ENCODE assay signal across 11 cellular contexts in the genomic region with DNA sequence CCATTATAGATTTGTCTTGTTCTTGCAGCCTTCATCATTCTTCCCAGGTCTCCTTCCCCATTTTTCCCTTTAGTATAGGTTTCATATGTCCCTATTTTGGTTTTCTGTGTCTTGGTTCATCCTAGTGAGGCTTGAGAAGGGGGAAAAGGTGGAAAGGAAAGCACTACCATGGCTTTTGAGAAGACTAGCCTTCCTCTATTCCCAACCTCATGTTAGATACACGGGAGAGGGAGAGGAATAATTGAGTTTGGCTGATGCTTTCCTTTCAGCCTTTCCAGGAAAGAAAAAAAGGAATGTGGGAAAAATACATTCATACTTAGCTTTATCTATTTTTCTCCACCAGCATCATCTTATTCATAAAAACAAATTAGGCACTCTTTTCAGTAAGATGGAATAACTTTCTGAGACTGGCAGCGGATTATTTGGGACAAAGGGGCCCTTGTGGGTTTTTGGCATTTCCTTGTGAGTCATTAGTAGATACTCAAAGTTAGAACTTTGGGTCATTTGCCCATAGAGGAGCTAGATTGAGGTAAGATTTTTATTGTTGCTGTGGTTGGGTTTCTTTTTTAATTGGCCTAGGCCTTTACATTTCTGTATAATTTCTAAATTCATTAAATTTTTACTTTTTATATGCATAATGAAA. TPM values are rescaled to one million over a fixed set of nuclear protein-coding genes. Genes with fewer than 3 reads are reported as not detected.
DNase-seq lines count a peak whose midpoint lies in the region; ATAC-seq and TF ChIP-seq lines count a peak whose summit lies in the region.
"Had no signal": no experiment of that assay in that cellular context is flagged by ENCODE, and none has a peak within 500 bp of the region (broad histone marks: within the 10 kb centered on the region; RNA-seq: fewer than 3 reads in every experiment).

No MANE protein-coding gene starts in this region.

- ATAC-seq in memory B cell (ENCODE audit: low read depth) (no peak), HG03439 (IDR thresholded peaks at IDR 0.05; ENCODE audit: unreplicated experiment) (no peak), HG03139 (IDR thresholded peaks at IDR 0.05; ENCODE audit: unreplicated experiment) (no peak), GM18498 (IDR thresholded peaks at IDR 0.05; ENCODE audit: unreplicated experiment) (no peak)
- ATAC-seq: heart left ventricle had no signal

- H3K9me3 Mint-ChIP-seq in memory B cell: no peaks in the 10 kb centered on the region
- H3K9me3 Mint-ChIP-seq: activated naive CD4-positive, alpha-beta T cell treated with anti-CD3 and anti-CD28 coated beads, Interleukin-2, amount 10 ng/mL, durations not matched to agents 7 days and 5 days had no signal

- H3K36me3 ChIP-seq in prostate gland: no peaks in the 10 kb centered on the region

- H3K36me3 Mint-ChIP-seq in memory B cell: peaks cover 22% of the 10 kb centered on the region

- DNase-seq in AG20443 (ENCODE audit: low spot score) (peak; percentile 64), LHCN-M2 (ENCODE audit: low read depth) (peak; percentile 73), astrocyte of the hippocampus (ENCODE audit: low read depth, low spot score) (peak; percentile 75), memory B cell (ENCODE audit: low spot score in 2 of 2) (no peak), prostate gland (ENCODE audit: low spot score) (no peak)
- DNase-seq: activated naive CD4-positive, alpha-beta T cell treated with anti-CD3 and anti-CD28 coated beads, Interleukin-2, amount 10 ng/mL, durations not matched to agents 7 days and 5 days; heart left ventricle; NCI-H1694 treated with DMSO at 0.1 percent for 48 hours had no signal

- WGBS in prostate gland: 29% methylated on average over 2 of the region's 2 CpGs

- H3K4me3 Mint-ChIP-seq in memory B cell: no peak overlapping the region
- H3K4me3 Mint-ChIP-seq: activated naive CD4-positive, alpha-beta T cell treated with anti-CD3 and anti-CD28 coated beads, Interleukin-2, amount 10 ng/mL, durations not matched to agents 7 days and 5 days had no signal

- no peak overlapping the region for H3K27ac ChIP-seq in prostate gland

- intact Hi-C loops in prostate gland (cut with DNase I): no loop called here

- TF ChIP-seq CTCF in prostate gland (IDR thresholded peaks at IDR 0.05): no peak

- no peaks in the 10 kb centered on the region for H3K27me3 ChIP-seq in prostate gland (replicated peaks; ENCODE audit: insufficient read depth)
- H3K27me3 ChIP-seq: heart left ventricle had no signal

- no peaks in the 10 kb centered on the region for H3K27me3 Mint-ChIP-seq in memory B cell
- H3K27me3 Mint-ChIP-seq: activated naive CD4-positive, alpha-beta T cell treated with anti-CD3 and anti-CD28 coated beads, Interleukin-2, amount 10 ng/mL, durations not matched to agents 7 days and 5 days had no signal

- H3K27ac Mint-ChIP-seq in memory B cell: peak overlapping the region; percentile 35

- no peaks in the 10 kb centered on the region for H3K4me1 ChIP-seq in prostate gland (replicated peaks)

- TF ChIP-seq POLR2A in prostate gland (IDR thresholded peaks at IDR 0.05): no peak

- no peak overlapping the region for H3K4me3 ChIP-seq in prostate gland
- H3K4me3 ChIP-seq: heart left ventricle had no signal

- H3K9me3 ChIP-seq in prostate gland: no peaks in the 10 kb centered on the region
- H3K9me3 ChIP-seq: heart left ventricle had no signal

- H3K4me1 Mint-ChIP-seq in memory B cell: peaks cover 15% of the 10 kb centered on the region

RNA-seq across cellular contexts. Expression of gene CAPRIN1, which starts 23.8 kb away (rescaled TPM):
- total RNA-seq in LHCN-M2 (2014; rRNA removed): 218 and 260 TPM in 2 replicates
- 114 TPM for polyA plus RNA-seq in LHCN-M2 (2012)
- 100 to 1,000 TPM; 145 to 199 TPM for total RNA-seq in prostate gland

RNA-seq across cellular contexts. Expression of gene NAT10, which starts 30.1 kb away (rescaled TPM):
- total RNA-seq in LHCN-M2 (2014; rRNA removed) (38.3 and 41.0 TPM in 2 replicates), prostate gland (10 to 100 TPM; 21.9 to 34.7 TPM)
- 28.3 TPM for polyA plus RNA-seq in LHCN-M2 (2012)

Comparison
In these comparisons a context has a peak if more than half of its experiments do, and no peak if none do; other contexts are left out.
1. DNase-seq: peak in AG20443 (single experiment), LHCN-M2 (single experiment) and astrocyte of the hippocampus (single experiment); none in memory B cell (0 of 2) and prostate gland (single experiment).